9 cellular contexts compared by ENCODE assay signal in the genomic region with DNA sequence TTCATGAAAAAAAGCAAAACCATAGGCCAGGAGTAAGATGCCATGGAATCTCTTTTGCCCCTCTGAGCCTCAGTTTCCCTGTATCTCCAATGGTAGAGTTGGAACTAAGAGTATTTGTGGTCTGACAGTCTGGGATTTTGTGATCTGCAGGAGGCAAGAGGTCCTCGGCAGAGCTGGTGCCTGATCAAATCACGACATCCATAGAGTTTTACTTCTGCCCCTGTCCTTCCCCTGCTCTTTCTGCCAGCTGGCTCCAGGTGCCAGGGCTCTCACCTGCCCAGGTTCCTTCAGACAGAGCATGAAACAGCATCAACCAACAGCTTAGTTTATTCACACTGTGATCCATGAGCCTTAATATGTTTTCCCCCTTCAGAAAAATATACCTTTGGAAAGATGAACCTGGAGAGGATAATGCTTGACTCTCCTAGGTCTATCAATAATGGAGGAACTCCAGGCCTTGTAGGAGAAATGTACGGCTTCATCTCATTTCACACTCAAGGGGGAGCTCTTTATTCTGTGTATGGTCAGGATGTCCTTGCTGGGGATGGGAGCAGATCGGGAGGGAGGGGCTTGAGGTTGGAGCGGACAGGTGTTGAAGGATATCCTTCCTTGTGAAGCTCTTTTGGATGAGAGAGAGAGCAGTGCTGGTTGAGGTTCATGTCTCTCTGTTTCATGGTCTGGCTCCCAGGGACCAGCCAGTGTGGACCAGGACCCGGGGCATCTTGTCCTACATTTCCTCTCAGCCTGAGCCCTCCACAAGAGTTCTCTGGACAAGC.
DNase-seq lines count a peak whose midpoint lies in the region; ATAC-seq and TF ChIP-seq lines count a peak whose summit lies in the region.
"Had no signal": no experiment of that assay in that cellular context is flagged by ENCODE, and none has a peak within 500 bp of the region (broad histone marks: within the 10 kb centered on the region; RNA-seq: fewer than 3 reads in every experiment).

No MANE protein-coding gene starts in this region.

- H3K4me1 Mint-ChIP-seq in natural killer cell treated with Interleukin-12 subunit alpha and Interleukin-12 subunit beta and Interleukin-15 and Interleukin-18, amount 100 ng/mL, for 72 hours (ENCODE audit: low read depth in 2 of 2) = peaks cover 59 to 63% of the 10 kb centered on the region in 2 donors
- peaks cover 38 to 51% of the 10 kb centered on the region in 2 donors for H3K4me1 Mint-ChIP-seq in natural killer cell

- H3K4me3 ChIP-seq in astrocyte of the spinal cord (ENCODE audit: low read depth, low read length) (no peak overlapping the region), thyroid gland (replicated peaks in 1 of 3) (no peak overlapping the region)

- no peaks in the 10 kb centered on the region for H3K9me3 ChIP-seq in thyroid gland

- H3K36me3 ChIP-seq in thyroid gland = no peaks in the 10 kb centered on the region

- TF ChIP-seq CTCF in natural killer cell (IDR thresholded peaks at IDR 0.05) (no peak), astrocyte of the spinal cord (IDR thresholded peaks at IDR 0.05; ENCODE audit: low read depth, low read length) (peak; percentile 22), thyroid gland (IDR thresholded peaks at IDR 0.05) (no peak)

- H3K9me3 Mint-ChIP-seq in natural killer cell treated with Interleukin-12 subunit alpha and Interleukin-12 subunit beta and Interleukin-15 and Interleukin-18, amount 100 ng/mL, for 72 hours = peaks cover 7% of the 10 kb centered on the region
- peaks cover 0 to 3% of the 10 kb centered on the region in 2 donors for H3K9me3 Mint-ChIP-seq in natural killer cell

- DNase-seq in natural killer cell treated with Interleukin-12 subunit alpha and Interleukin-12 subunit beta and Interleukin-15 and Interleukin-18, amount 100 ng/mL, for 72 hours (ENCODE audit: low spot score) = no peak
- DNase-seq in natural killer cell = no peak
- peak; percentile 16 for DNase-seq in NCI-H2196 treated with DMSO at 0.1 percent for 48 hours (lab: John Stamatoyannopoulos, UW; ENCODE audit: unreplicated experiment)
- DNase-seq in astrocyte of the spinal cord (ENCODE audit: low read depth, low spot score) = no peak
- DNase-seq in thyroid gland = peak; percentile 2 to 9
- no peak for DNase-seq in globus pallidus (ENCODE audit: low spot score)
- no peak for DNase-seq in occipital lobe (lab: John Stamatoyannopoulos, UW)
- DNase-seq in head of caudate nucleus = no peak
- DNase-seq: cortex of kidney had no signal

- no peak for TF ChIP-seq POLR2A in thyroid gland (IDR thresholded peaks at IDR 0.05)

- no peak overlapping the region for H3K27ac ChIP-seq in thyroid gland

- no peaks in the 10 kb centered on the region for H3K27me3 ChIP-seq in thyroid gland

- in situ Hi-C loops in astrocyte of the spinal cord (cut with HindIII; ENCODE audit: low sequenced_read_pairs) = no loop called here

- H3K27me3 Mint-ChIP-seq in natural killer cell treated with Interleukin-12 subunit alpha and Interleukin-12 subunit beta and Interleukin-15 and Interleukin-18, amount 100 ng/mL, for 72 hours = peaks cover 8 to 13% of the 10 kb centered on the region in 2 donors
- peaks cover 50 to 74% of the 10 kb centered on the region in 2 donors for H3K27me3 Mint-ChIP-seq in natural killer cell (ENCODE audit: low read depth in 2 of 2)

- intact Hi-C loops in natural killer cell (cut with micrococcal nuclease) (no loop called here), thyroid gland (cut with DNase I) (no loop called here), head of caudate nucleus (cut with DNase I) (no loop called here)

- peaks cover 4% of the 10 kb centered on the region for H3K36me3 Mint-ChIP-seq in natural killer cell treated with Interleukin-12 subunit alpha and Interleukin-12 subunit beta and Interleukin-15 and Interleukin-18, amount 100 ng/mL, for 72 hours
- no peaks in the 10 kb centered on the region for H3K36me3 Mint-ChIP-seq in natural killer cell

- WGBS in thyroid gland, 2 donors = 44 to 47% methylated on average over 6 of the region's 6 CpGs

- no peaks in the 10 kb centered on the region for H3K4me1 ChIP-seq in thyroid gland

- H3K4me3 Mint-ChIP-seq in natural killer cell treated with Interleukin-12 subunit alpha and Interleukin-12 subunit beta and Interleukin-15 and Interleukin-18, amount 100 ng/mL, for 72 hours = no peak overlapping the region
- no peak overlapping the region for H3K4me3 Mint-ChIP-seq in natural killer cell

- no peak for ATAC-seq in natural killer cell treated with Interleukin-12 subunit alpha and Interleukin-12 subunit beta and Interleukin-15 and Interleukin-18, amount 100 ng/mL, for 72 hours
- ATAC-seq in natural killer cell = no peak

- H3K27ac Mint-ChIP-seq in natural killer cell treated with Interleukin-12 subunit alpha and Interleukin-12 subunit beta and Interleukin-15 and Interleukin-18, amount 100 ng/mL, for 72 hours = peak overlapping the region; percentile 28 to 98
- H3K27ac Mint-ChIP-seq in natural killer cell = no peak overlapping the region

Comparison
In these comparisons a context has a peak if more than half of its experiments do, and no peak if none do; other contexts are left out.
1. H3K27ac Mint-ChIP-seq: peak in natural killer cell treated with Interleukin-12 subunit alpha and Interleukin-12 subunit beta and Interleukin-15 and Interleukin-18, amount 100 ng/mL, for 72 hours (2 of 2); none in natural killer cell (0 of 2).
2. DNase-seq: peak in NCI-H2196 treated with DMSO at 0.1 percent for 48 hours (single experiment) and thyroid gland (2 of 2); none in natural killer cell treated with Interleukin-12 subunit alpha and Interleukin-12 subunit beta and Interleukin-15 and Interleukin-18, amount 100 ng/mL, for 72 hours (single experiment), natural killer cell (single experiment), astrocyte of the spinal cord (single experiment), globus pallidus (single experiment), occipital lobe (single experiment) and head of caudate nucleus (0 of 42).